8 cellular contexts compared by ENCODE assay signal in the genomic region with DNA sequence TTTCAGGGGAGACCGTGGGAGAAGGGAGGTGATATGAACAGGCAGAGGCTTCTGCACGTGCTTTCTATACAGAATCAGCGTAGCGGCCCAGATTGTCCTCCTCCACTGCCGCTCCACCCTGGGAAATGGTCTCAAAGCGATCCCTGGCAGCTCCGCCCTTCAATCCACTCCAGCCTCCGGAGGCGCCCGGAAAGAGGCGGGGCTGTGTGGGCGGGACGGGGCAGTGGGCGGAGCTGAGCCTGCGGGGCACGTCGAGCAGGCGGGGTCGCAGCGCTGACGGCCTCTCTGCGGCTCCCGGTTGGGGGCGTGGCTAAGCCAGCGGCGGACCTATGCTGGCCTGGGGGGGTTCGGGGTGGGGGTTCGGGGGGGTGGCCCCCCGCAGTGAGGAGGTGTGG. TPM values are rescaled to one million over a fixed set of nuclear protein-coding genes. Genes with fewer than 3 reads are reported as not detected.
DNase-seq lines count a peak whose midpoint lies in the region; ATAC-seq lines count a peak whose summit lies in the region.

No MANE protein-coding gene starts in this region.

- H3K4me3 Mint-ChIP-seq in activated CD8-positive, alpha-beta T cell treated with anti-CD3 and anti-CD28 coated beads, Interleukin-2, amount 10 ng/mL, durations not matched to agents 7 days and 5 days: peak overlapping the region; percentile 59

- H3K27ac Mint-ChIP-seq in activated CD8-positive, alpha-beta T cell treated with anti-CD3 and anti-CD28 coated beads, Interleukin-2, amount 10 ng/mL, durations not matched to agents 7 days and 5 days: no peak overlapping the region

- CTCF ChIA-PET in activated CD8-positive, alpha-beta T cell treated with anti-CD3 and anti-CD28 coated beads, Interleukin-2, amount 10 ng/mL, durations not matched to agents 7 days and 5 days (lab: Charles Lee): no interaction called here

- DNase-seq in AG20443 (ENCODE audit: low spot score) (peak; percentile 76), NCI-H526 treated with DMSO at 0.1 percent for 48 hours (lab: John Stamatoyannopoulos, UW) (peak; percentile 56), mesenteric fat pad (ENCODE audit: low spot score) (peak; percentile 92)
- peak; percentile 90 for DNase-seq in activated CD8-positive, alpha-beta T cell treated with anti-CD3 and anti-CD28 coated beads, Interleukin-2, amount 10 ng/mL, durations not matched to agents 7 days and 5 days
- peak; percentile 85 for DNase-seq in effector CD8-positive, alpha-beta T cell (lab: John Stamatoyannopoulos, UW)
- peak; percentile 71 for DNase-seq in stimulated activated CD8-positive, alpha-beta memory T cell treated with anti-CD3 and anti-CD28 coated beads, Interleukin-12 subunit alpha, Interleukin-12 subunit beta, amount 100 ng/mL, for 24 hours (ENCODE audit: extremely low read depth)

- H3K27me3 Mint-ChIP-seq in activated CD8-positive, alpha-beta T cell treated with anti-CD3 and anti-CD28 coated beads, Interleukin-2, amount 10 ng/mL, durations not matched to agents 7 days and 5 days (ENCODE audit: low read depth): peaks cover 3% of the 10 kb centered on the region

- peak; percentile 77 for ATAC-seq in GM19324 (IDR thresholded peaks at IDR 0.05; ENCODE audit: low FRiP score, unreplicated experiment)
- ATAC-seq in HG03439 (IDR thresholded peaks at IDR 0.05; ENCODE audit: unreplicated experiment): peak; percentile 90
- ATAC-seq in activated CD8-positive, alpha-beta T cell treated with anti-CD3 and anti-CD28 coated beads, Interleukin-2, amount 10 ng/mL, durations not matched to agents 7 days and 5 days: peak; percentile 89

- no peaks in the 10 kb centered on the region for H3K36me3 Mint-ChIP-seq in activated CD8-positive, alpha-beta T cell treated with anti-CD3 and anti-CD28 coated beads, Interleukin-2, amount 10 ng/mL, durations not matched to agents 7 days and 5 days (ENCODE audit: low read depth)

- POLR2A ChIA-PET in activated CD8-positive, alpha-beta T cell treated with anti-CD3 and anti-CD28 coated beads, Interleukin-2, amount 10 ng/mL, durations not matched to agents 7 days and 5 days (lab: Charles Lee): no interaction called here

- H3K9me3 Mint-ChIP-seq in activated CD8-positive, alpha-beta T cell treated with anti-CD3 and anti-CD28 coated beads, Interleukin-2, amount 10 ng/mL, durations not matched to agents 7 days and 5 days (ENCODE audit: insufficient read depth): no peaks in the 10 kb centered on the region

- H3K4me1 Mint-ChIP-seq in activated CD8-positive, alpha-beta T cell treated with anti-CD3 and anti-CD28 coated beads, Interleukin-2, amount 10 ng/mL, durations not matched to agents 7 days and 5 days (ENCODE audit: low read depth): peaks cover 9% of the 10 kb centered on the region

RNA-seq across cellular contexts. Expression of a gene that starts 0.2 kb away (rescaled TPM):
- total RNA-seq in activated CD8-positive, alpha-beta T cell treated with anti-CD3 and anti-CD28 coated beads, Interleukin-2, amount 10 ng/mL, durations not matched to agents 7 days and 5 days: under 1 TPM; 0.58 to 0.65 TPM
- 0.39 TPM for total RNA-seq in mesenteric fat pad

Comparison
In these comparisons a context has a peak if more than half of its experiments do, and no peak if none do; other contexts are left out.
1. Peak in every context shown above with its lines: DNase-seq and ATAC-seq.